16 cellular contexts compared by ENCODE assay signal in genomic region chr2:238861766-238862315, GRCh38. TPM values are rescaled to one million over a fixed set of nuclear protein-coding genes. Genes with fewer than 3 reads are reported as not detected.
"Had no signal": no experiment of that assay in that cellular context is flagged by ENCODE, and none has a peak within 500 bp of the region (broad histone marks: within the 10 kb centered on the region; RNA-seq: fewer than 3 reads in every experiment).

No MANE protein-coding gene starts in this region.

- H3K27ac ChIP-seq: body of pancreas, coronary artery, foreskin keratinocyte, tibial artery, WERI-Rb-1 had no signal

- H3K4me3 Mint-ChIP-seq: nephron progenitor cell; stimulated activated effector memory CD8-positive, alpha-beta T cell treated with anti-CD3 and anti-CD28 coated beads, Interleukin-12 subunit alpha, Interleukin-12 subunit beta, amount 100 ng/mL, for 72 hours had no signal

- DNase-seq: activated CD4-positive, alpha-beta T cell treated with anti-CD3 and anti-CD28 coated beads, Interleukin-2, amount 50 U/mL, for 48 hours; activated gamma-delta T cell; activated T-cell treated with anti-CD3 and anti-CD28 coated beads, Interleukin-2, amount 50 U/mL, for 48 hours; amniotic stem cell; body of pancreas; central memory CD4-positive, alpha-beta T cell; foreskin keratinocyte; glutamatergic neuron; nephron progenitor cell; tibial artery; WERI-Rb-1 had no signal

- H3K9me3 ChIP-seq: body of pancreas, esophagus muscularis mucosa, tibial artery had no signal

- H3K4me3 ChIP-seq: body of pancreas, coronary artery, esophagus muscularis mucosa, tibial artery had no signal

- H3K9me3 Mint-ChIP-seq: activated naive CD4-positive, alpha-beta T cell treated with anti-CD3 and anti-CD28 coated beads, Interleukin-2, amount 50 U/mL, for 72 hours; nephron progenitor cell; stimulated activated effector memory CD8-positive, alpha-beta T cell treated with anti-CD3 and anti-CD28 coated beads, Interleukin-12 subunit alpha, Interleukin-12 subunit beta, amount 100 ng/mL, for 72 hours had no signal

- ATAC-seq: activated naive CD4-positive, alpha-beta T cell treated with anti-CD3 and anti-CD28 coated beads, Interleukin-2, amount 50 U/mL, for 72 hours; body of pancreas; foreskin keratinocyte; stimulated activated effector memory CD8-positive, alpha-beta T cell treated with anti-CD3 and anti-CD28 coated beads, Interleukin-12 subunit alpha, Interleukin-12 subunit beta, amount 100 ng/mL, for 72 hours had no signal

- H3K27me3 ChIP-seq: esophagus muscularis mucosa, foreskin keratinocyte, tibial artery had no signal

- H3K36me3 Mint-ChIP-seq: activated naive CD4-positive, alpha-beta T cell treated with anti-CD3 and anti-CD28 coated beads, Interleukin-2, amount 50 U/mL, for 72 hours; stimulated activated effector memory CD8-positive, alpha-beta T cell treated with anti-CD3 and anti-CD28 coated beads, Interleukin-12 subunit alpha, Interleukin-12 subunit beta, amount 100 ng/mL, for 72 hours had no signal

- H3K27ac Mint-ChIP-seq: activated naive CD4-positive, alpha-beta T cell treated with anti-CD3 and anti-CD28 coated beads, Interleukin-2, amount 50 U/mL, for 72 hours; nephron progenitor cell; stimulated activated effector memory CD8-positive, alpha-beta T cell treated with anti-CD3 and anti-CD28 coated beads, Interleukin-12 subunit alpha, Interleukin-12 subunit beta, amount 100 ng/mL, for 72 hours had no signal

- H3K4me1 Mint-ChIP-seq: stimulated activated effector memory CD8-positive, alpha-beta T cell treated with anti-CD3 and anti-CD28 coated beads, Interleukin-12 subunit alpha, Interleukin-12 subunit beta, amount 100 ng/mL, for 72 hours had no signal

- H3K36me3 ChIP-seq: tibial artery, WERI-Rb-1 had no signal

RNA-seq across cellular contexts. Expression of gene TWIST2, which starts 14.0 kb away (rescaled TPM):
- total RNA-seq: activated naive CD4-positive, alpha-beta T cell treated with anti-CD3 and anti-CD28 coated beads, Interleukin-2, amount 50 U/mL, for 72 hours; T-helper 1 cell treated with Interleukin-12 subunit alpha and Interleukin-12 subunit beta and Interleukin-4 antibody, amounts not matched to agents 30 ng/mL and 1 ng/mL, for 36 hours had no signal
